8 cellular contexts compared by ENCODE assay signal in the genomic region with DNA sequence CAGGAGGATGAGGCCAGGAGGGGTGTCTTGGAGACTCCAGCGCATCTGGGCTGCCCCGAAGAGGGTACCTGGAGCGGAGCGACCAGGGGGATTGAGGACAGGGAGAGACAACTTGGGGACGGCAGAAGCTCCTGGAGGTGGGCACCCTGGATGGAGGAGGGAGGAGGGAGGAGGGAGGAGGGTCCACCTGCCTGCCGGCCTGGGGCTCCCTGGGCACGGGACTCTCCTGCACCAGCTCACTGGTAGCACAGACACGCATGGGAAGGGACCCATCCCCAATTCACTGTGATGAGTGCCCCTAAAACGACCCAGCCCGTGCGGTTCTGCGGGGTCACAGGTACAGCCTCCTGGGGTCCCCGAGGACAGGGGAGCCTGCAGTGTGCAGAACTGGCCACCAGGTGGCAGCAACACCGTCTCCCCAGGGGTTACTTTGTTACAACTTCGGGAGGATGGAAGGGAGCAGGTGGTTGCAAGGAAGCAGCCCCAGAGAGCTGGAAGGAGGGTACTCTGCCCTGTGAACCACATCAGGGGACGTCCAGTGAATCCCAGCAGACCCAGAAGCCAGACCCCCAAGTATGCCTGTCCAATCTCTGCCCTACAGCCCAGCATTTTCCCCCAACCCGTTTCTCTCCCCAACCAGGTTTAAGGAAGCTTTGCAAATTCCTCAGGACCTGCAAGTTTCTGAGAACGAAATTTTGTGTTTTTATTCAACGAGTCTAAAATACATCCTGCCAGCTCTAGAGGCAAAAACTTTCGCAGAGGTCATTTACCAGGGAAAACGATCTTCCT.
A peak's percentile ranks its signal among the peaks of the same experiment; 100 is the strongest.
DNase-seq lines count a peak whose midpoint lies in the region; TF ChIP-seq lines count a peak whose summit lies in the region.

No MANE protein-coding gene starts in this region.

- H3K23me2 ChIP-seq in H9 (ENCODE audit: insufficient read length, low read depth, low read length, poor library complexity, severe bottlenecking): no peaks in the 10 kb centered on the region

- H3K27me3 Mint-ChIP-seq in H9 (ENCODE audit: low read depth): peaks cover 4% of the 10 kb centered on the region
- H3K27me3 Mint-ChIP-seq in activated T-helper 1 cell treated with anti-CD3 and anti-CD28 coated beads, Interleukin-12 subunit alpha, Interleukin-12 subunit beta, Interleukin-2, Interleukin-4 antibody, amounts not matched to agents 30 ng/mL and 10 ng/mL and 1 ng/mL, durations not matched to agents 14 hours and 24 hours and 36 hours (ENCODE audit: insufficient read depth): peaks cover 2% of the 10 kb centered on the region

- H3K9me3 ChIP-seq in BE2C: no peaks in the 10 kb centered on the region
- no peaks in the 10 kb centered on the region for H3K9me3 ChIP-seq in H9 (ENCODE audit: control insufficient read depth, low read depth, low read length)
- no peaks in the 10 kb centered on the region for H3K9me3 ChIP-seq in testis

- no peaks in the 10 kb centered on the region; a peak in 1 of 5 replicates for H3K9me3 Mint-ChIP-seq in H9
- no peaks in the 10 kb centered on the region for H3K9me3 Mint-ChIP-seq in activated T-helper 1 cell treated with anti-CD3 and anti-CD28 coated beads, Interleukin-12 subunit alpha, Interleukin-12 subunit beta, Interleukin-2, Interleukin-4 antibody, amounts not matched to agents 30 ng/mL and 10 ng/mL and 1 ng/mL, durations not matched to agents 14 hours and 24 hours and 36 hours

- DNase-seq in BE2C: peak; percentile 48
- DNase-seq in H9: peak; percentile 78
- peak; percentile 24 for DNase-seq in RPMI7951 (ENCODE audit: low read depth)
- peak; percentile 44 for DNase-seq in activated T-helper 1 cell treated with anti-CD3 and anti-CD28 coated beads, Interleukin-12 subunit alpha, Interleukin-12 subunit beta, Interleukin-2, Interleukin-4 antibody, amounts not matched to agents 30 ng/mL and 10 ng/mL and 1 ng/mL, durations not matched to agents 14 hours and 24 hours and 36 hours (ENCODE audit: low spot score)
- peak; percentile 9 to 56 for DNase-seq in foreskin fibroblast
- DNase-seq in nucleus accumbens (lab: John Stamatoyannopoulos, UW): peak in 44 of 56 donors; percentile 11 to 81 (median 38)
- peak; percentile 72 for DNase-seq in testis
- DNase-seq in NCI-H446 treated with DMSO at 0.1 percent for 48 hours (lab: John Stamatoyannopoulos, UW): no peak

- TF ChIP-seq POLR2A in testis (IDR thresholded peaks at IDR 0.05): no peak

- H3K27ac ChIP-seq in H9 (ENCODE audit: insufficient read length, low read depth, low read length) (no peak overlapping the region), testis (no peak overlapping the region)

- no peaks in the 10 kb centered on the region for H3K79me1 ChIP-seq in H9 (ENCODE audit: insufficient read depth, low read depth, low read length, poor library complexity, severe bottlenecking)

- no CpG with 5 or more reads among the region's 21 CpGs for WGBS in H9 (ENCODE audit: extremely low coverage, insufficient read length, low lambda C conversion rate)
- WGBS in testis, 2 donors: 37 to 46% methylated on average over 11 to 21 of the region's 21 CpGs

- no peak overlapping the region for H2BK120ac ChIP-seq in H9 (ENCODE audit: low read depth, low read length, poor library complexity, severe bottlenecking)

- no peak overlapping the region for H3K14ac ChIP-seq in H9 (ENCODE audit: insufficient read depth, low read length)

- H2BK12ac ChIP-seq in H9 (ENCODE audit: insufficient read length, low read depth, low read length): no peak overlapping the region

- no peak overlapping the region for H2BK15ac ChIP-seq in H9 (ENCODE audit: low read depth, low read length)

- no peak overlapping the region for H3K27ac Mint-ChIP-seq in H9
- no peak overlapping the region for H3K27ac Mint-ChIP-seq in activated T-helper 1 cell treated with anti-CD3 and anti-CD28 coated beads, Interleukin-12 subunit alpha, Interleukin-12 subunit beta, Interleukin-2, Interleukin-4 antibody, amounts not matched to agents 30 ng/mL and 10 ng/mL and 1 ng/mL, durations not matched to agents 14 hours and 24 hours and 36 hours

- no peak overlapping the region for H2BK5ac ChIP-seq in H9 (ENCODE audit: insufficient read length, low read length)

- H3K4me3 Mint-ChIP-seq in H9: peak overlapping the region in 1 of 2 experiments; percentile 13; a peak in 1 of 5 replicates
- H3K4me3 Mint-ChIP-seq in activated T-helper 1 cell treated with anti-CD3 and anti-CD28 coated beads, Interleukin-12 subunit alpha, Interleukin-12 subunit beta, Interleukin-2, Interleukin-4 antibody, amounts not matched to agents 30 ng/mL and 10 ng/mL and 1 ng/mL, durations not matched to agents 14 hours and 24 hours and 36 hours: no peak overlapping the region

- H3K36me3 ChIP-seq in BE2C (no peaks in the 10 kb centered on the region), testis (ENCODE audit: low read depth, missing control alignments) (no peaks in the 10 kb centered on the region)

- no peak overlapping the region for H2AK5ac ChIP-seq in H9 (ENCODE audit: insufficient read length, low read length)

- H3K36me3 Mint-ChIP-seq in H9 (ENCODE audit: insufficient read depth in 1 of 3, low read depth in 3 of 3): no peaks in the 10 kb centered on the region
- H3K36me3 Mint-ChIP-seq in activated T-helper 1 cell treated with anti-CD3 and anti-CD28 coated beads, Interleukin-12 subunit alpha, Interleukin-12 subunit beta, Interleukin-2, Interleukin-4 antibody, amounts not matched to agents 30 ng/mL and 10 ng/mL and 1 ng/mL, durations not matched to agents 14 hours and 24 hours and 36 hours (ENCODE audit: low read depth): no peaks in the 10 kb centered on the region

- H3K4ac ChIP-seq in H9 (ENCODE audit: low read depth, low read length): no peak overlapping the region

- H4K20me1 ChIP-seq in H9 (ENCODE audit: control insufficient read depth, insufficient read depth, insufficient read length): no peaks in the 10 kb centered on the region

- no peak overlapping the region for H3K23ac ChIP-seq in H9 (ENCODE audit: insufficient read length, low read depth, low read length)

- H3K18ac ChIP-seq in H9 (ENCODE audit: insufficient read length, low read depth, low read length): no peak overlapping the region

- H3K4me2 ChIP-seq in H9 (ENCODE audit: insufficient read depth, insufficient read length, low read length): no peak overlapping the region

- no peak overlapping the region for H2AFZ ChIP-seq in H9 (ENCODE audit: low read length)

- H3K9ac ChIP-seq in H9 (ENCODE audit: extremely low read depth, insufficient read length, low read length): no peak overlapping the region

- intact Hi-C loops in activated T-helper 1 cell treated with anti-CD3 and anti-CD28 coated beads, Interleukin-12 subunit alpha, Interleukin-12 subunit beta, Interleukin-2, Interleukin-4 antibody, amounts not matched to agents 30 ng/mL and 10 ng/mL and 1 ng/mL, durations not matched to agents 14 hours and 24 hours and 36 hours (cut with micrococcal nuclease): loop anchor here (1.0 kb wide), 2 partner anchors 236 to 406 kb away; no protein-coding TSS in a partner anchor
- intact Hi-C loops in testis (cut with DNase I; ENCODE audit: low total_unique reads): loop anchor here (10.0 kb wide), 2 partner anchors 245 to 465 kb away; no protein-coding TSS in a partner anchor

- peaks cover 9 to 13% of the 10 kb centered on the region in 2 experiments for H3K4me1 Mint-ChIP-seq in H9
- H3K4me1 Mint-ChIP-seq in activated T-helper 1 cell treated with anti-CD3 and anti-CD28 coated beads, Interleukin-12 subunit alpha, Interleukin-12 subunit beta, Interleukin-2, Interleukin-4 antibody, amounts not matched to agents 30 ng/mL and 10 ng/mL and 1 ng/mL, durations not matched to agents 14 hours and 24 hours and 36 hours (ENCODE audit: low read depth): no peaks in the 10 kb centered on the region

- H3K27me3 ChIP-seq in BE2C: no peaks in the 10 kb centered on the region
- no peaks in the 10 kb centered on the region for H3K27me3 ChIP-seq in H9 (ENCODE audit: insufficient read depth, low read length)
- H3K27me3 ChIP-seq in testis: no peaks in the 10 kb centered on the region

- H3K56ac ChIP-seq in H9 (ENCODE audit: insufficient read length, low read depth, low read length): no peak overlapping the region

- no peak overlapping the region for H3T11ph ChIP-seq in H9 (ENCODE audit: low read length)

- H4K8ac ChIP-seq in H9 (replicated peaks; ENCODE audit: insufficient read length, low read depth, low read length): no peak overlapping the region

- no peaks in the 10 kb centered on the region for H3K79me2 ChIP-seq in H9 (ENCODE audit: insufficient read depth, low read length)

- peak; percentile 80 for TF ChIP-seq CTCF in BE2C (IDR thresholded peaks at IDR 0.05; ENCODE audit: low read depth, low read length)
- TF ChIP-seq CTCF in H9 (conservative IDR thresholded peaks at IDR 0.05): peak; percentile 93
- peak; percentile 95 for TF ChIP-seq CTCF in foreskin fibroblast (IDR thresholded peaks at IDR 0.05; ENCODE audit: low read depth, low read length)
- TF ChIP-seq CTCF in testis (IDR thresholded peaks at IDR 0.05): peak; percentile 91 to 99 (median 95)

- no peak overlapping the region for H4K91ac ChIP-seq in H9 (ENCODE audit: insufficient read length, low read depth, low read length)

- no peak overlapping the region for H2BK20ac ChIP-seq in H9 (ENCODE audit: low read depth, low read length, poor library complexity, severe bottlenecking)

- no peak overlapping the region for H3K4me3 ChIP-seq in BE2C (ENCODE audit: low read depth, low read length)
- H3K4me3 ChIP-seq in foreskin fibroblast (ENCODE audit: low read depth in 1 of 2, low read length in 2 of 2): no peak overlapping the region
- H3K4me3 ChIP-seq in testis: no peak overlapping the region

- H3K4me1 ChIP-seq in BE2C (no peaks in the 10 kb centered on the region), H9 (ENCODE audit: insufficient read depth, low read length) (0 out of 2 replicates have a peak, but pooled peaks cover 2% of the 10 kb centered on the region), testis (peaks cover 4% of the 10 kb centered on the region)

- no peak overlapping the region for H4K5ac ChIP-seq in H9 (ENCODE audit: insufficient read length, low read depth, low read length)
